ENCODE assay signal across 9 cellular contexts in the genomic region with DNA sequence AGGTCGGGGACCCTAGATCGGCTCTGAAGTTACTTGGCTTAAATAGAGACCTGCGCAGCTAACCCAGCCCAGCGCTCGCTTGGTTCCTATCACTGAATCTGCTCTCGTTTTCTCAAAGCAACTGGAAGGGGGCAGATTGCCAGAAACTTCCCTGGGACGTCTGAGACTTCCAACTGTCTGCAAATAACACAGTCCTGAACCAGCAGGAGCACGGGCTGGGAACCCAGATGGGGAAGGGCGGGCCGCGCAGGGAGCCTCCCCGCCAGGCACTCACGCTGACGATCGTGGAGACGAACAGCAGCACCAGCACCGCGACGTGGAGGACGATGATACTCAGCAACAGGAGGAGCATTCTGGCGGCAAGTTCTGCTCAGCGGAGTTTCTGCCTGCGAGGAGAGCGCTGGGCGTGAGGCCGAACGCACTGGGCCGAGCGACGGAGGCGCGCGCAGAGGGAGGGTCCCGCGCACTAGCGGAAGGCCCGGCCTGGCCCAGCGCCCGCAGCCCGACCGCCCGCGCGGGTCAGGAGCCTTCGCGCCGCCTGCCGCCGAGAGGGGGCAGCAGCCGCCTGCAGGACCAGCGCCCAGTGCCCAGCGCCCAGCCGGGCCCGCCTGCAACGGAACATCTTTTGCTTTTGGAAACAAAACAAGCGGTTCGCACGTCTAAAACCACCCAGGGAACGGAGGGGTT. TPM values are rescaled to one million over a fixed set of nuclear protein-coding genes. Genes with fewer than 3 reads are reported as not detected.
A peak's percentile ranks its signal among the peaks of the same experiment; 100 is the strongest.
DNase-seq lines count a peak whose midpoint lies in the region; FAIRE-seq and TF ChIP-seq lines count a peak whose summit lies in the region.
"Had no signal": no experiment of that assay in that cellular context is flagged by ENCODE, and none has a peak within 500 bp of the region (broad histone marks: within the 10 kb centered on the region; RNA-seq: fewer than 3 reads in every experiment).

No MANE protein-coding gene starts in this region.

- no peaks in the 10 kb centered on the region for H3K27me3 ChIP-seq in ascending aorta
- no peaks in the 10 kb centered on the region for H3K27me3 ChIP-seq in right atrium auricular region
- no peaks in the 10 kb centered on the region for H3K27me3 ChIP-seq in vagina

- peaks cover 24 to 27% of the 10 kb centered on the region in 2 donors for H3K36me3 ChIP-seq in ascending aorta
- H3K36me3 ChIP-seq in right atrium auricular region, result peaks cover 43% of the 10 kb centered on the region
- peaks cover 0 to 32% of the 10 kb centered on the region in 2 donors for H3K36me3 ChIP-seq in vagina

- H3K4me1 ChIP-seq in ascending aorta, result peaks cover 20 to 33% of the 10 kb centered on the region in 2 donors
- peaks cover 0 to 58% of the 10 kb centered on the region in 2 donors for H3K4me1 ChIP-seq in right atrium auricular region
- H3K4me1 ChIP-seq in vagina, result peaks cover 48% of the 10 kb centered on the region

- TF ChIP-seq CTCF in ascending aorta (IDR thresholded peaks at IDR 0.05), result peak; percentile 46 to 96 (median 58)
- TF ChIP-seq CTCF in right atrium auricular region (IDR thresholded peaks at IDR 0.05), result peak; percentile 90 to 95
- peak; percentile 60 to 90 (median 67) for TF ChIP-seq CTCF in vagina (IDR thresholded peaks at IDR 0.05)

- intact Hi-C loops in ascending aorta (cut with DNase I) (loop anchor here (1.0 to 2.0 kb wide), 3 partner anchors 196 to 738 kb away; a partner anchor contains a TSS), posterior cingulate gyrus (cut with DNase I) (loop anchor here (1.0 to 10.0 kb wide), 2 partner anchors 114 to 243 kb away; no protein-coding TSS in a partner anchor), vagina (cut with DNase I) (loop anchor here (1.0 to 10.0 kb wide), 3 partner anchors 144 to 242 kb away; no protein-coding TSS in a partner anchor)

- peak; percentile 88 for FAIRE-seq in HTR-8/SVneo (lab: Jason Lieb, UNC)
- FAIRE-seq: A204.1 had no signal

- DNase-seq in DMS153 (lab: John Stamatoyannopoulos, UW) (peak; percentile 2), DMS153 treated with DMSO at 0.1 percent for 48 hours (lab: John Stamatoyannopoulos, UW; ENCODE audit: unreplicated experiment) (no peak), HTR-8/SVneo (ENCODE audit: insufficient read length, low spot score) (peak; percentile 90), SKM-1 (lab: John Stamatoyannopoulos, UW; ENCODE audit: unreplicated experiment) (peak; percentile 46), ascending aorta (ENCODE audit: low spot score in 2 of 2) (peak; percentile 26 to 92), right atrium auricular region (ENCODE audit: low spot score) (peak; percentile 91), posterior cingulate gyrus (peak; percentile 77 to 98 (median 81)), vagina (ENCODE audit: extremely low spot score in 2 of 2) (no peak)

- no peaks in the 10 kb centered on the region for H3K9me3 ChIP-seq in ascending aorta
- no peaks in the 10 kb centered on the region for H3K9me3 ChIP-seq in right atrium auricular region
- H3K9me3 ChIP-seq in vagina, result no peaks in the 10 kb centered on the region

- TF ChIP-seq POLR2A in vagina (IDR thresholded peaks at IDR 0.05), result peak in 1 of 2 donors; percentile 11

- peak overlapping the region; percentile 82 to 94 for H3K4me3 ChIP-seq in ascending aorta
- peak overlapping the region; percentile 60 to 69 for H3K4me3 ChIP-seq in right atrium auricular region
- peak overlapping the region; percentile 58 to 84 for H3K4me3 ChIP-seq in vagina

- H3K27ac ChIP-seq in ascending aorta (peak overlapping the region; percentile 98 to 99), right atrium auricular region (peak overlapping the region; percentile 97 to 99), vagina (peak overlapping the region; percentile 90)

RNA-seq across cellular contexts. Expression of a gene that starts 4.6 kb away (rescaled TPM):
- total RNA-seq in ascending aorta (199 TPM), right atrium auricular region (100 to 1,000 TPM; 160 to 164 TPM), vagina (246 TPM)

Comparison
In these comparisons a context has a peak if more than half of its experiments do, and no peak if none do; other contexts are left out.
1. DNase-seq: peak in DMS153 (single experiment), HTR-8/SVneo (single experiment), SKM-1 (single experiment), ascending aorta (2 of 2), right atrium auricular region (single experiment) and posterior cingulate gyrus (10 of 10); none in DMS153 treated with DMSO at 0.1 percent for 48 hours (single experiment) and vagina (0 of 2).
2. Peak in every context shown above with its lines, with median percentiles within 50 percentile points of each other: H3K27ac ChIP-seq, H3K4me3 ChIP-seq and CTCF ChIP-seq.